In the genomic region with DNA sequence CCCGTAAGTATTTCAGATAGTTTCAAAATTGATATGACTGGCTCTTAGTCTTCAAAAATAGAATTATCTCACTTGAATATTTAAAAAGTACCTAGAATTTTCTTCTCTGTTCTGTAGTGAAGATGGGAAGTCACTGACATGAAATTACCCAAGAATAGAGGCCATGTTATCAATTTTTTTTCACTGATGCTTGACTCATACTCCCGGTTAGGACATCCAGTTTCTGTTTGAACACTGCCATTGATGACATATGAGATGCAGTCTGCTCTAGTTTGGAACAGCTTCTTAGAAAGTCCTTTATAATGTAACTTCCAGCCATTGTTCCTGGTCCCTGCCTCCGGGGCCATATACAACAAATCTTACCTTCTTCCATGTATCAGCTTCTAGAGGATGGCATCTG, we compare ENCODE assay signal across 10 cellular contexts. TPM values are rescaled to one million over a fixed set of nuclear protein-coding genes. Genes with fewer than 3 reads are reported as not detected.
DNase-seq lines count a peak whose midpoint lies in the region; ATAC-seq, FAIRE-seq and TF ChIP-seq lines count a peak whose summit lies in the region.
"Had no signal": no experiment of that assay in that cellular context is flagged by ENCODE, and none has a peak within 500 bp of the region (broad histone marks: within the 10 kb centered on the region; RNA-seq: fewer than 3 reads in every experiment).

No MANE protein-coding gene starts in this region.

- H3K9me3 ChIP-seq in GM12878 (replicated peaks; ENCODE audit: control insufficient read depth, insufficient read depth, low read length), result no peaks in the 10 kb centered on the region

- TF ChIP-seq POLR2A in GM12878 (IDR thresholded peaks at IDR 0.05; ENCODE audit: low read depth, low read length), result no peak

- RAD21 ChIA-PET in GM12878 (lab: Charles Lee; ENCODE audit: unreplicated experiment), result no interaction called here

- peak overlapping the region; percentile 11; the same call in 1 of the 2 replicates for H2AFZ ChIP-seq in GM12878 (ENCODE audit: control insufficient read depth, low read depth, low read length)

- no peaks in the 10 kb centered on the region for H3K79me2 ChIP-seq in GM12878 (ENCODE audit: control insufficient read depth, insufficient read depth, low read length)

- H4K20me1 ChIP-seq in GM12878 (ENCODE audit: control insufficient read depth, insufficient read depth), result no peaks in the 10 kb centered on the region

- H3K4me1 Mint-ChIP-seq in activated T-cell treated with anti-CD3 and anti-CD28 coated beads, Interleukin-2, amount 50 U/mL, for 24 hours (ENCODE audit: low read depth), result peaks cover 15% of the 10 kb centered on the region
- H3K4me1 Mint-ChIP-seq in stimulated activated memory B cell treated with anti-CD40 and anti-IgM and Interleukin-4, amounts not matched to agents 10 μg/mL and 1 μg/mL and 100 μg/mL, for 72 hours, result peaks cover 7% of the 10 kb centered on the region

- H3K4me1 ChIP-seq in GM12878 (ENCODE audit: control insufficient read depth, insufficient read depth, low read length), result peaks cover 10% of the 10 kb centered on the region; the same call in 1 of the 2 replicates

- FAIRE-seq in GM12878 (lab: Jason Lieb, UNC), result no peak
- no peak for FAIRE-seq in urothelium cell line (lab: Jason Lieb, UNC)

- no peak overlapping the region for H3K4me3 Mint-ChIP-seq in activated T-cell treated with anti-CD3 and anti-CD28 coated beads, Interleukin-2, amount 50 U/mL, for 24 hours
- H3K4me3 Mint-ChIP-seq in stimulated activated memory B cell treated with anti-CD40 and anti-IgM and Interleukin-4, amounts not matched to agents 10 μg/mL and 1 μg/mL and 100 μg/mL, for 72 hours, result no peak overlapping the region

- no peak for DNase-seq in activated T-cell treated with anti-CD3 and anti-CD28 coated beads, Interleukin-2, amount 50 U/mL, for 24 hours
- DNase-seq in activated T-cell treated with anti-CD3 and anti-CD28 coated beads, Interleukin-2, amount 50 U/mL, for 48 hours, result no peak
- peak; percentile 28 for DNase-seq in GM12878 (ENCODE audit: low read depth, low spot score)
- no peak for DNase-seq in central memory CD4-positive, alpha-beta T cell
- DNase-seq in UCSD-AML1 (lab: John Stamatoyannopoulos, UW; ENCODE audit: unreplicated experiment), result no peak
- DNase-seq in urothelium cell line (ENCODE audit: low spot score), result no peak
- DNase-seq: activated CD4-positive, alpha-beta T cell treated with anti-CD3 and anti-CD28 coated beads, Interleukin-2, amount 50 U/mL, for 1 hour; NCI-H446 had no signal

- no peak overlapping the region for H3K27ac ChIP-seq in GM12878 (ENCODE audit: control insufficient read depth, insufficient read depth)

- WGBS in GM12878 (ENCODE audit: insufficient coverage, insufficient replicate concordance, low lambda C conversion rate, missing lambda C conversion rate), result 2% methylated on average over 3 of the region's 3 CpGs

- no peaks in the 10 kb centered on the region; a peak in 1 of 4 replicates for H3K36me3 ChIP-seq in GM12878 (ENCODE audit: control insufficient read depth in 2 of 2, insufficient read depth in 2 of 2, low read length in 1 of 2)

- H3K9ac ChIP-seq in GM12878 (ENCODE audit: control insufficient read depth, insufficient read depth, low read length), result no peak overlapping the region

- H3K27me3 ChIP-seq in GM12878 (replicated peaks in 1 of 2; ENCODE audit: control insufficient read depth in 2 of 2, insufficient read depth in 2 of 2, low read length in 1 of 2), result no peaks in the 10 kb centered on the region

- TF ChIP-seq CTCF in GM12878 (IDR thresholded peaks at IDR 0.05 in 2 of 3, conservative IDR thresholded peaks at IDR 0.05 in 1 of 3; ENCODE audit: control insufficient read depth in 2 of 3, extremely low read depth in 1 of 3, insufficient read depth in 1 of 3, low read depth in 3 of 3, low read length in 3 of 3), result no peak

- CTCF ChIA-PET in GM12878 (lab: Yijun Ruan, JAX), result no interaction called here

- intact Hi-C loops in GM12878 (cut with micrococcal nuclease; ENCODE audit: unreplicated experiment), result no loop called here

- no TSS peak for BruUV-seq in GM12878 (replicated peaks; lab: Mats Ljungman, UMichigan)

- H3K4me2 ChIP-seq in GM12878 (ENCODE audit: control insufficient read depth, insufficient read depth), result peak overlapping the region; percentile 68; the same call in 1 of the 2 replicates

- no peaks in the 10 kb centered on the region for H3K36me3 Mint-ChIP-seq in activated T-cell treated with anti-CD3 and anti-CD28 coated beads, Interleukin-2, amount 50 U/mL, for 24 hours (ENCODE audit: low read depth)
- peaks cover 8% of the 10 kb centered on the region for H3K36me3 Mint-ChIP-seq in stimulated activated memory B cell treated with anti-CD40 and anti-IgM and Interleukin-4, amounts not matched to agents 10 μg/mL and 1 μg/mL and 100 μg/mL, for 72 hours

- H3K4me3 ChIP-seq in GM12878, result peak overlapping the region; percentile 6; the same call in 1 of the 2 replicates

- no peaks in the 10 kb centered on the region for H3K9me3 Mint-ChIP-seq in activated T-cell treated with anti-CD3 and anti-CD28 coated beads, Interleukin-2, amount 50 U/mL, for 24 hours
- H3K9me3 Mint-ChIP-seq in stimulated activated memory B cell treated with anti-CD40 and anti-IgM and Interleukin-4, amounts not matched to agents 10 μg/mL and 1 μg/mL and 100 μg/mL, for 72 hours, result no peaks in the 10 kb centered on the region

- peak overlapping the region; percentile 34 for H3K27ac Mint-ChIP-seq in activated T-cell treated with anti-CD3 and anti-CD28 coated beads, Interleukin-2, amount 50 U/mL, for 24 hours
- H3K27ac Mint-ChIP-seq in stimulated activated memory B cell treated with anti-CD40 and anti-IgM and Interleukin-4, amounts not matched to agents 10 μg/mL and 1 μg/mL and 100 μg/mL, for 72 hours, result peak overlapping the region; percentile 17

- POLR2A ChIA-PET in GM12878 (lab: Charles Lee), result interaction anchor here (0.6 kb wide), 1 partner anchor 1143 kb away, joined by 3 read pairs; no protein-coding TSS in a partner anchor

- TF ChIP-seq RAD21 in GM12878 (IDR thresholded peaks at IDR 0.05; ENCODE audit: insufficient read depth, low read depth, low read length), result no peak

- ATAC-seq in HG02678 (IDR thresholded peaks at IDR 0.05; ENCODE audit: unreplicated experiment) (peak; percentile 88), GM12878 (peak; percentile 72)
- peak; percentile 41 for ATAC-seq in stimulated activated memory B cell treated with anti-CD40 and anti-IgM and Interleukin-4, amounts not matched to agents 10 μg/mL and 1 μg/mL and 100 μg/mL, for 72 hours

- TF ChIP-seq EP300 in GM12878 (IDR thresholded peaks at IDR 0.05; ENCODE audit: borderline replicate concordance in 1 of 2, control insufficient read depth in 1 of 2, low read depth in 2 of 2, low read length in 2 of 2), result no peak

- in situ Hi-C loops in GM12878 (cut with MboI), result no loop called here

- SMC1A ChIA-PET in GM12878 (lab: Charles Lee; ENCODE audit: uncharacterized antibody, unreplicated experiment), result no interaction called here

- H3K27me3 Mint-ChIP-seq in activated T-cell treated with anti-CD3 and anti-CD28 coated beads, Interleukin-2, amount 50 U/mL, for 24 hours, result no peaks in the 10 kb centered on the region
- H3K27me3 Mint-ChIP-seq in stimulated activated memory B cell treated with anti-CD40 and anti-IgM and Interleukin-4, amounts not matched to agents 10 μg/mL and 1 μg/mL and 100 μg/mL, for 72 hours, result no peaks in the 10 kb centered on the region

TF ChIP-seq in GM12878, 131 proteins besides CTCF, POLR2A, EP300 and RAD21 (continues in another document):
- TF ChIP-seq JUNB (IDR thresholded peaks at IDR 0.05) (peak; percentile 73), ZNF24 (IDR thresholded peaks at IDR 0.05) (no peak), MTA2 (IDR thresholded peaks at IDR 0.05; ENCODE audit: low read depth) (no peak), NBN (IDR thresholded peaks at IDR 0.05) (no peak), STAT1 (conservative IDR thresholded peaks at IDR 0.05) (no peak), TCF12 (IDR thresholded peaks at IDR 0.05; ENCODE audit: low read depth, low read length) (no peak), HDAC6 (IDR thresholded peaks at IDR 0.05; ENCODE audit: unreplicated experiment) (no peak), MEF2A (IDR thresholded peaks at IDR 0.05; ENCODE audit: insufficient read depth, low read depth, low read length) (peak; percentile 88), PML (IDR thresholded peaks at IDR 0.05; ENCODE audit: low read length) (peak; percentile 63; the same call in 1 of the 2 replicates)

RNA-seq across cellular contexts. Expression of a gene that starts 26.0 kb away (rescaled TPM):
- total RNA-seq in GM12878 (2013; cell fraction: nucleolus; rRNA removed), result 5.8 and 6.5 TPM in 2 replicates
- 2.3 TPM in 2 replicates for total RNA-seq in GM12878 (2014; rRNA removed)
- 2.4 and 2.7 TPM in 2 replicates for total RNA-seq in GM12878 (2014; rRNA removed; fragmentation: Illumina TruSeq; extraction: Trizol)
- 2.2 and 3.4 TPM in 2 replicates for total RNA-seq in GM12878 (2021)
- 5.3 TPM for polyA plus RNA-seq in GM12878 (2011; ENCODE audit: low read depth)
- 0.04 and 0.06 TPM in 2 replicates for polyA plus RNA-seq in GM12878 (2011; rRNA removed)
- under 0.01 and 0.03 TPM in 2 replicates for polyA plus RNA-seq in GM12878 (2011; cell fraction: cytosol; rRNA removed)
- 0.04 TPM in 1 of 2 replicates, not detected in the other for polyA plus RNA-seq in GM12878 (2011; cell fraction: nucleus; rRNA removed)
- 7.0 and 8.4 TPM in 2 replicates for polyA plus RNA-seq in GM12878 (2012)
- 2.2 and 2.3 TPM in 2 replicates for polyA plus RNA-seq in GM12878 (2014; fragmentation: Illumina TruSeq; extraction: Trizol)
- 1 to 10 TPM in 1 of 2 experiments, under 1 TPM in 1; 0.84 to 1.0 TPM for polyA plus RNA-seq in GM12878 (2014; fragmentation: Nextera tagmentation; extraction: Ambion mirVana)
- polyA plus RNA-seq in GM12878 (2014; rRNA removed), result 1.2 and 1.3 TPM in 2 replicates
- polyA plus RNA-seq in GM12878 (2016; fragmentation: Nextera tagmentation; extraction: Ambion mirVana), result 1 to 10 TPM; 3.3 to 5.6 TPM
- polyA minus RNA-seq in GM12878 (2011; rRNA and poly(A)+ RNA removed), result 0.22 TPM in 1 of 2 replicates, not detected in the other
- 0.27 TPM in 1 of 2 replicates, not detected in the other for polyA minus RNA-seq in GM12878 (2011; cell fraction: cytosol; rRNA and poly(A)+ RNA removed)
- polyA minus RNA-seq in GM12878 (2011; cell fraction: nucleus; rRNA and poly(A)+ RNA removed), result 0.19 and 0.48 TPM in 2 replicates
